ENCODE assay signal across 29 cellular contexts in genomic region chr4:42271096-42271495, GRCh38.
"Had no signal": no experiment of that assay in that cellular context is flagged by ENCODE, and none has a peak within 500 bp of the region (broad histone marks: within the 10 kb centered on the region; RNA-seq: fewer than 3 reads in every experiment).

No MANE protein-coding gene starts in this region.

- H3K4me3 ChIP-seq: left lung, lower lobe of right lung, pancreas, prostate gland, skin epidermis, stomach, testis, tibial artery, upper lobe of right lung had no signal

- H3K36me3 Mint-ChIP-seq: naive thymus-derived CD8-positive, alpha-beta T cell had no signal

- H3K36me3 ChIP-seq: left lung, lower lobe of right lung, pancreas, prostate gland, stomach, tibial artery, upper lobe of right lung had no signal

- H3K4me1 Mint-ChIP-seq: naive thymus-derived CD8-positive, alpha-beta T cell; nephron; neural crest cell; stimulated activated naive B cell treated with anti-CD40 and anti-IgM and Interleukin-4, amounts not matched to agents 10 μg/mL and 1 μg/mL and 100 μg/mL, for 72 hours had no signal

- H3K9me3 ChIP-seq: left lung, lower lobe of right lung, pancreas, prostate gland, testis, tibial artery, upper lobe of right lung had no signal

- H3K4me3 Mint-ChIP-seq: naive thymus-derived CD8-positive, alpha-beta T cell; nephron; neural crest cell; stimulated activated naive B cell treated with anti-CD40 and anti-IgM and Interleukin-4, amounts not matched to agents 10 μg/mL and 1 μg/mL and 100 μg/mL, for 72 hours had no signal

- H3K4me1 ChIP-seq: left lung, lower lobe of right lung, pancreas, prostate gland, stomach, testis, tibial artery, upper lobe of right lung had no signal

- H3K27ac Mint-ChIP-seq: naive thymus-derived CD8-positive, alpha-beta T cell; nephron; stimulated activated naive B cell treated with anti-CD40 and anti-IgM and Interleukin-4, amounts not matched to agents 10 μg/mL and 1 μg/mL and 100 μg/mL, for 72 hours had no signal

- DNase-seq: hippocampal formation; kidney; left colon; left lung; lower lobe of right lung; mammary epithelial cell; mesenchymal stem cell; naive thymus-derived CD8-positive, alpha-beta T cell; nucleus accumbens; pancreas; posterior cingulate gyrus; retina; right cardiac atrium; stimulated activated CD4-positive, alpha-beta T cell treated with anti-CD3 and anti-CD28 coated beads, Interleukin-12 subunit alpha, Interleukin-12 subunit beta, amount 100 ng/mL, for 4 hours; stimulated activated CD4-positive, alpha-beta T cell treated with anti-CD3 and anti-CD28 coated beads, Interleukin-15, amount 100 ng/mL, for 24 hours; stimulated activated CD4-positive, alpha-beta T cell treated with anti-CD3 and anti-CD28 coated beads, Interleukin-2, amount 100 ng/mL, for 24 hours; stimulated activated CD4-positive, alpha-beta T cell treated with anti-CD3 and anti-CD28 coated beads, Interleukin-4, amount 100 ng/mL, for 1 hour; stimulated activated naive B cell treated with anti-CD40 and anti-IgM and Interleukin-4, amounts not matched to agents 10 μg/mL and 1 μg/mL and 100 μg/mL, for 72 hours; stimulated activated naive CD8-positive, alpha-beta T cell treated with anti-CD3 and anti-CD28 coated beads, Interleukin-15, Interleukin-2, amounts not matched to agents 100 U/mL and 50 U/mL, for 24 hours; stomach; testis; tibial artery; trophoblast cell; upper lobe of right lung had no signal

- ATAC-seq: left colon; left lung; lower lobe of right lung; naive thymus-derived CD8-positive, alpha-beta T cell; pancreas; right cardiac atrium; sciatic nerve; stimulated activated naive B cell treated with anti-CD40 and anti-IgM and Interleukin-4, amounts not matched to agents 10 μg/mL and 1 μg/mL and 100 μg/mL, for 72 hours; stimulated activated naive CD8-positive, alpha-beta T cell treated with anti-CD3 and anti-CD28 coated beads, Interleukin-15, Interleukin-2, amounts not matched to agents 100 U/mL and 50 U/mL, for 24 hours; upper lobe of right lung had no signal

- H3K27ac ChIP-seq: left lung, lower lobe of right lung, pancreas, prostate gland, skin epidermis, stomach, testis, tibial artery, upper lobe of right lung had no signal

- H3K27me3 ChIP-seq: left lung, pancreas, stomach, testis, tibial artery, upper lobe of right lung had no signal
